Comparison of ENCODE assay signal across 21 cellular contexts in the genomic region with DNA sequence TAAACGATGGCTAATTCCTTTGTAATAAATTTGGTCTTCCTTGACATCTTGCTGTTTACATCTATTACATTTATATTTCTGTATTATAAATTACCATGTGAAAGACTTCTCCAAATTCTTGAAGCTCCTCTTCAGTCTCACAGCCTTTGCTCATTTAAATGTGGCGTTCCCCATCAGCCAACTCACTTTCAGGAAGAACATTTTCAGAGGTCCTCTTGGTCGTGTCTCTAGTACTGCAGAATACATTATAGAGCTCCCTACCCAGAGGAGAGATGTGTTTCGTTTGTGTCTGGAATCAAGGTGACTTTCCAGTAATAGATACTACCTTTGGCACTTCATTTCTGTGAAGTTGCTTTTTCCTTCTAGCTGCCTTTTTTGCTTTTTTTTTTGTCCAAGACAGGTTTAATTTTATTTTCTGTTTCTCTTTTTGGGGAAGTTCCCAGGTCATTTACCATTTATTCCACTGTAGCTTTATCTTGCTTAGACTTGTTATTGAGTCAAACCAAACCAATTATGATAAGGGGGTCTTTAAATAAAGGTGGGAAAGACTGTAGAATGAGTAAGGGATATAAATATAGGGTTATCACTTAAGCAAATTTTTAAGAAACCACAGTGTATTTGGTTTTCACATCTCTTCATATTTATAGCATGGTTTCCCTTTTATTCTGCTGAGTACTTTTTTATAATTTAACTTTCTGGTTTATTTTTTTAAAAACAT. TPM values are rescaled to one million over a fixed set of nuclear protein-coding genes. Genes with fewer than 3 reads are reported as not detected.
DNase-seq lines count a peak whose midpoint lies in the region; ATAC-seq, FAIRE-seq and TF ChIP-seq lines count a peak whose summit lies in the region.
"Had no signal": no experiment of that assay in that cellular context is flagged by ENCODE, and none has a peak within 500 bp of the region (broad histone marks: within the 10 kb centered on the region; RNA-seq: fewer than 3 reads in every experiment).

No MANE protein-coding gene starts in this region.

- no peak for ATAC-seq in CD8-positive, alpha-beta T cell
- ATAC-seq in activated B cell treated with CpG ODN at 0.5 μM for 24 hours (ENCODE audit: low read depth) (no peak), pancreas (no peak)
- ATAC-seq in naive thymus-derived CD4-positive, alpha-beta T cell = no peak

- no peaks in the 10 kb centered on the region for H3K27me3 Mint-ChIP-seq in T-helper 1 cell treated with Interleukin-12 subunit alpha and Interleukin-12 subunit beta and Interleukin-4 antibody, amounts not matched to agents 30 μg/mL and 1 μg/mL, for 36 hours (ENCODE audit: low read depth)
- H3K27me3 Mint-ChIP-seq in CD8-positive, alpha-beta T cell (ENCODE audit: low read depth) = no peaks in the 10 kb centered on the region
- no peaks in the 10 kb centered on the region for H3K27me3 Mint-ChIP-seq in activated B cell treated with CpG ODN at 0.5 μM for 24 hours
- no peaks in the 10 kb centered on the region for H3K27me3 Mint-ChIP-seq in naive thymus-derived CD4-positive, alpha-beta T cell

- peaks cover 44% of the 10 kb centered on the region for H3K36me3 ChIP-seq in CD8-positive, alpha-beta T cell (ENCODE audit: insufficient read depth, low read length)
- peaks cover 18 to 75% (median 32%) of the 10 kb centered on the region in 3 experiments for H3K36me3 ChIP-seq in naive thymus-derived CD4-positive, alpha-beta T cell (ENCODE audit: control insufficient read depth in 2 of 3, insufficient read depth in 3 of 3, low read length in 3 of 3)
- H3K36me3 ChIP-seq in pancreas = peaks cover 2 to 80% (median 30%) of the 10 kb centered on the region in 3 donors

- H3K4me3 ChIP-seq in CD8-positive, alpha-beta T cell (ENCODE audit: low read depth, low read length) = no peak overlapping the region
- no peak overlapping the region for H3K4me3 ChIP-seq in naive thymus-derived CD4-positive, alpha-beta T cell (ENCODE audit: low read length)
- H3K4me3 ChIP-seq in pancreas = no peak overlapping the region
- H3K4me3 ChIP-seq: thoracic aorta had no signal

- peaks cover 18% of the 10 kb centered on the region for H3K4me1 Mint-ChIP-seq in T-helper 1 cell treated with Interleukin-12 subunit alpha and Interleukin-12 subunit beta and Interleukin-4 antibody, amounts not matched to agents 30 μg/mL and 1 μg/mL, for 36 hours (ENCODE audit: low read depth)
- H3K4me1 Mint-ChIP-seq in CD8-positive, alpha-beta T cell (ENCODE audit: low read depth) = peaks cover 20% of the 10 kb centered on the region
- H3K4me1 Mint-ChIP-seq in activated B cell treated with CpG ODN at 0.5 μM for 24 hours = peaks cover 10% of the 10 kb centered on the region
- H3K4me1 Mint-ChIP-seq in naive thymus-derived CD4-positive, alpha-beta T cell = peaks cover 17 to 40% (median 28%) of the 10 kb centered on the region in 7 donors

- no peak for TF ChIP-seq CTCF in CD8-positive, alpha-beta T cell (IDR thresholded peaks at IDR 0.05)
- no peak for TF ChIP-seq CTCF in activated B cell treated with CpG ODN at 0.5 μM for 24 hours (IDR thresholded peaks at IDR 0.05)
- TF ChIP-seq CTCF in pancreas (IDR thresholded peaks at IDR 0.05) = no peak

- peaks cover 11% of the 10 kb centered on the region for H3K4me1 ChIP-seq in CD8-positive, alpha-beta T cell (ENCODE audit: insufficient read depth, low read length)
- H3K4me1 ChIP-seq in naive thymus-derived CD4-positive, alpha-beta T cell (ENCODE audit: control insufficient read depth in 2 of 2, insufficient read depth in 2 of 2, low read length in 2 of 2) = peaks cover 0 to 8% of the 10 kb centered on the region in 2 donors
- H3K4me1 ChIP-seq in pancreas = no peaks in the 10 kb centered on the region
- H3K4me1 ChIP-seq: parathyroid adenoma had no signal

- peak overlapping the region; percentile 76 for H3K27ac Mint-ChIP-seq in T-helper 1 cell treated with Interleukin-12 subunit alpha and Interleukin-12 subunit beta and Interleukin-4 antibody, amounts not matched to agents 30 μg/mL and 1 μg/mL, for 36 hours
- H3K27ac Mint-ChIP-seq in CD8-positive, alpha-beta T cell = peak overlapping the region; percentile 56
- H3K27ac Mint-ChIP-seq in activated B cell treated with CpG ODN at 0.5 μM for 24 hours = peak overlapping the region; percentile 69
- peak overlapping the region in 5 of 9 donors; percentile 50 to 83 (median 68) for H3K27ac Mint-ChIP-seq in naive thymus-derived CD4-positive, alpha-beta T cell

- no peaks in the 10 kb centered on the region for H3K27me3 ChIP-seq in CD8-positive, alpha-beta T cell (ENCODE audit: insufficient read depth, low read length)
- no peaks in the 10 kb centered on the region for H3K27me3 ChIP-seq in naive thymus-derived CD4-positive, alpha-beta T cell (ENCODE audit: control insufficient read depth in 2 of 2, insufficient read depth in 2 of 2, low read length in 2 of 2)
- H3K27me3 ChIP-seq in pancreas = no peaks in the 10 kb centered on the region

- H3K9me3 ChIP-seq in CD8-positive, alpha-beta T cell (ENCODE audit: low read length) = no peaks in the 10 kb centered on the region
- no peaks in the 10 kb centered on the region for H3K9me3 ChIP-seq in naive thymus-derived CD4-positive, alpha-beta T cell (ENCODE audit: control insufficient read depth in 2 of 3, low read length in 3 of 3)
- no peaks in the 10 kb centered on the region for H3K9me3 ChIP-seq in pancreas
- H3K9me3 ChIP-seq: thoracic aorta had no signal

- no peak overlapping the region for H3K27ac ChIP-seq in CD8-positive, alpha-beta T cell (ENCODE audit: low read depth, low read length)
- no peak overlapping the region for H3K27ac ChIP-seq in naive thymus-derived CD4-positive, alpha-beta T cell (ENCODE audit: low read depth, low read length)
- no peak overlapping the region for H3K27ac ChIP-seq in pancreas
- H3K27ac ChIP-seq: 22Rv1, parathyroid adenoma, thoracic aorta had no signal

- CTCF ChIA-PET in CD8-positive, alpha-beta T cell (lab: Charles Lee) = interaction anchor here (0.8 to 1.1 kb wide), 2 partner anchors 12 to 80 kb away, joined by 3 read pairs; no protein-coding TSS in a partner anchor
- CTCF ChIA-PET in activated B cell treated with CpG ODN at 0.5 μM for 24 hours (lab: Charles Lee) = interaction anchor here (0.9 to 1.8 kb wide), 2 partner anchors 80 to 203 kb away, joined by 3 to 5 read pairs; no protein-coding TSS in a partner anchor
- CTCF ChIA-PET in naive thymus-derived CD4-positive, alpha-beta T cell (lab: Charles Lee) = no interaction called here

- peaks cover 38% of the 10 kb centered on the region for H3K36me3 Mint-ChIP-seq in T-helper 1 cell treated with Interleukin-12 subunit alpha and Interleukin-12 subunit beta and Interleukin-4 antibody, amounts not matched to agents 30 μg/mL and 1 μg/mL, for 36 hours (ENCODE audit: low read depth)
- H3K36me3 Mint-ChIP-seq in CD8-positive, alpha-beta T cell = peaks cover 81% of the 10 kb centered on the region
- peaks cover 68% of the 10 kb centered on the region for H3K36me3 Mint-ChIP-seq in activated B cell treated with CpG ODN at 0.5 μM for 24 hours (ENCODE audit: low read depth)
- peaks cover 0 to 40% (median 33%) of the 10 kb centered on the region in 5 donors for H3K36me3 Mint-ChIP-seq in naive thymus-derived CD4-positive, alpha-beta T cell

- no peak for FAIRE-seq in pancreas (lab: Jason Lieb, UNC)
- FAIRE-seq: astrocyte, colon, endometrium, GM18507 had no signal

- intact Hi-C loops in CD8-positive, alpha-beta T cell (cut with DNase I, micrococcal nuclease) = no loop called here
- intact Hi-C loops in activated B cell treated with CpG ODN at 0.5 μM for 24 hours (cut with micrococcal nuclease) = no loop called here
- intact Hi-C loops in naive thymus-derived CD4-positive, alpha-beta T cell (cut with micrococcal nuclease) = no loop called here
- intact Hi-C loops in pancreas (cut with DNase I) = loop anchor here in 1 of 3 donors (10.0 kb wide), 1 partner anchor 191 kb away; no protein-coding TSS in a partner anchor

- 61 to 80% methylated on average over 4 of the region's 4 CpGs for WGBS in pancreas, 2 donors

- H3K4me3 Mint-ChIP-seq in T-helper 1 cell treated with Interleukin-12 subunit alpha and Interleukin-12 subunit beta and Interleukin-4 antibody, amounts not matched to agents 30 μg/mL and 1 μg/mL, for 36 hours = peak overlapping the region; percentile 46
- no peak overlapping the region for H3K4me3 Mint-ChIP-seq in CD8-positive, alpha-beta T cell
- no peak overlapping the region for H3K4me3 Mint-ChIP-seq in activated B cell treated with CpG ODN at 0.5 μM for 24 hours
- peak overlapping the region in 1 of 10 donors; percentile 45 for H3K4me3 Mint-ChIP-seq in naive thymus-derived CD4-positive, alpha-beta T cell

- POLR2A ChIA-PET in CD8-positive, alpha-beta T cell (lab: Charles Lee) = interaction anchor here (0.6 to 1.5 kb wide), 5 partner anchors 25 to 379 kb away, joined by 3 read pairs; a partner anchor contains a TSS
- POLR2A ChIA-PET in activated B cell treated with CpG ODN at 0.5 μM for 24 hours (lab: Charles Lee) = interaction anchor here (0.5 to 1.7 kb wide), 5 partner anchors 13 to 373 kb away, joined by 3 to 16 read pairs (median 3); a partner anchor contains a TSS
- POLR2A ChIA-PET in naive thymus-derived CD4-positive, alpha-beta T cell (lab: Charles Lee) = interaction anchor here (0.6 to 2.4 kb wide), 3 partner anchors 9 to 12 kb away, joined by 3 to 7 read pairs (median 3); a partner anchor contains a TSS

- DNase-seq in T-helper 1 cell = no peak
- DNase-seq in CD8-positive, alpha-beta T cell = no peak
- DNase-seq in activated B cell treated with CpG ODN at 0.5 μM for 24 hours = no peak
- no peak for DNase-seq in naive thymus-derived CD4-positive, alpha-beta T cell
- no peak for DNase-seq in stimulated activated CD4-positive, alpha-beta T cell treated with anti-CD3 and anti-CD28 coated beads, Interleukin-2, amount 100 ng/mL, for 24 hours
- no peak for DNase-seq in dedifferentiated amniotic fluid mesenchymal stem cell (ENCODE audit: extremely low spot score)
- DNase-seq in pancreas = no peak
- DNase-seq: DMS 273 treated with DMSO at 0.1 percent for 48 hours; head of caudate nucleus; NCI-H1417 treated with DMSO at 0.1 percent for 48 hours; NCI-H82; stimulated activated CD4-positive, alpha-beta T cell treated with anti-CD3 and anti-CD28 coated beads, Interleukin-4, amount 100 ng/mL, for 1 hour had no signal

- H3K9me3 Mint-ChIP-seq in T-helper 1 cell treated with Interleukin-12 subunit alpha and Interleukin-12 subunit beta and Interleukin-4 antibody, amounts not matched to agents 30 μg/mL and 1 μg/mL, for 36 hours = no peaks in the 10 kb centered on the region
- no peaks in the 10 kb centered on the region for H3K9me3 Mint-ChIP-seq in CD8-positive, alpha-beta T cell
- H3K9me3 Mint-ChIP-seq in activated B cell treated with CpG ODN at 0.5 μM for 24 hours = no peaks in the 10 kb centered on the region
- peaks cover 0 to 3% (median 0%) of the 10 kb centered on the region in 11 donors for H3K9me3 Mint-ChIP-seq in naive thymus-derived CD4-positive, alpha-beta T cell

RNA-seq across cellular contexts. Expression of a gene that starts 12.8 kb away (rescaled TPM):
- total RNA-seq in CD8-positive, alpha-beta T cell = 100 to 1,000 TPM; 249 to 250 TPM
- total RNA-seq in activated B cell treated with CpG ODN at 0.5 μM for 24 hours (60.4 and 64.4 TPM in 2 replicates), pancreas (10 to 100 TPM; 41.5 to 68.7 (median 47.2) TPM)
- total RNA-seq in naive thymus-derived CD4-positive, alpha-beta T cell = 100 to 1,000 TPM in 4 of 5 experiments, 10 to 100 TPM in 1; 91.4 to 141 (median 124) TPM
- 100 to 1,000 TPM in 1 of 2 donors, 10 to 100 TPM in 1; 89.2 to 116 TPM for polyA plus RNA-seq in naive thymus-derived CD4-positive, alpha-beta T cell
- polyA plus RNA-seq in pancreas = 10 to 100 TPM; 45.4 to 72.1 TPM

RNA-seq across cellular contexts. Expression of a gene that starts 17.2 kb away (rescaled TPM):
- under 1 TPM; 0.22 to 0.30 TPM for total RNA-seq in CD8-positive, alpha-beta T cell
- total RNA-seq in activated B cell treated with CpG ODN at 0.5 μM for 24 hours (0.54 and 2.1 TPM in 2 replicates), pancreas (1 to 10 TPM in 4 of 6 donors, under 1 TPM in 2; 0.47 to 1.3 (median 1.1) TPM)
- 1 to 10 TPM in 3 of 5 experiments, under 1 TPM in 2; 0.27 to 1.9 (median 1.2) TPM for total RNA-seq in naive thymus-derived CD4-positive, alpha-beta T cell
- 1 to 10 TPM in 1 of 2 donors, under 1 TPM in 1; 0.26 to 1.5 TPM for polyA plus RNA-seq in naive thymus-derived CD4-positive, alpha-beta T cell
- polyA plus RNA-seq in pancreas = 1 to 10 TPM; 1.7 to 3.8 TPM
- total RNA-seq: HT-29 had no signal

RNA-seq across cellular contexts. Expression of a gene that starts 27.5 kb away (rescaled TPM):
- total RNA-seq in CD8-positive, alpha-beta T cell = 10 to 100 TPM; 14.7 to 15.5 TPM
- total RNA-seq in activated B cell treated with CpG ODN at 0.5 μM for 24 hours = 21.6 and 22.4 TPM in 2 replicates
- 10 to 100 TPM; 11.5 to 20.8 (median 16.8) TPM for total RNA-seq in naive thymus-derived CD4-positive, alpha-beta T cell
- 10 to 100 TPM; 25.8 to 29.1 TPM for polyA plus RNA-seq in naive thymus-derived CD4-positive, alpha-beta T cell
- total RNA-seq in pancreas = 10 to 100 TPM; 11.9 to 24.6 (median 15.8) TPM
- polyA plus RNA-seq in pancreas = 10 to 100 TPM; 26.8 to 42.5 TPM
